In genomic region chr17:20165516-20165915, GRCh38 we compare ENCODE assay signal across 7 cellular contexts.
DNase-seq lines count a peak whose midpoint lies in the region; ATAC-seq, FAIRE-seq and TF ChIP-seq lines count a peak whose summit lies in the region.
"Not testable (repeated sequence)": the region's sequence is repeated elsewhere in the genome, so short reads cannot be mapped to it uniquely, and the experiment has no call there.

No MANE protein-coding gene starts in this region.

- not testable (repeated sequence) for H2BK120ac ChIP-seq in trophoblast cell (ENCODE audit: insufficient read depth, low read length, poor library complexity)

- RAD21 ChIA-PET in GM12878 (lab: Charles Lee; ENCODE audit: unreplicated experiment): not testable (repeated sequence)

- not testable (repeated sequence) for H3K4me3 Mint-ChIP-seq in GM23338; WTC11; astrocyte (ENCODE audit: unreplicated experiment); endodermal cell

- H3K9me3 ChIP-seq in HUES48 (ENCODE audit: control insufficient read depth, insufficient read depth, low read length); astrocyte (ENCODE audit: insufficient read depth, low read depth, low read length); GM12878 (replicated peaks; ENCODE audit: control insufficient read depth, insufficient read depth, low read length); endodermal cell (ENCODE audit: control insufficient read depth, low read length); trophoblast cell (ENCODE audit: insufficient read depth, low read depth, low read length): not testable (repeated sequence)

- intact Hi-C loops in GM12878 (cut with micrococcal nuclease; ENCODE audit: unreplicated experiment): not testable (repeated sequence)

- peaks cover 16% of the 10 kb centered on the region for H3K4me1 ChIP-seq in GM23338 (ENCODE audit: insufficient read depth)
- H3K4me1 ChIP-seq in HUES48 (ENCODE audit: control insufficient read depth, insufficient read depth, low read length); astrocyte (ENCODE audit: insufficient read depth, low read length); GM12878 (ENCODE audit: control insufficient read depth, insufficient read depth, low read length); endodermal cell (ENCODE audit: control insufficient read depth, insufficient read depth, low read length); trophoblast cell (ENCODE audit: control insufficient read depth in 1 of 2, insufficient read depth in 2 of 2, low read length in 2 of 2): not testable (repeated sequence)

- not testable (repeated sequence) for H3K27me3 Mint-ChIP-seq in GM23338 (ENCODE audit: insufficient read depth, low read depth, poor library complexity); WTC11 (ENCODE audit: low read depth); astrocyte (ENCODE audit: low read depth, unreplicated experiment); endodermal cell (ENCODE audit: insufficient read depth)

- SMC1A ChIA-PET in GM12878 (lab: Charles Lee; ENCODE audit: uncharacterized antibody, unreplicated experiment): not testable (repeated sequence)

- H3K79me2 ChIP-seq in GM23338 (replicated peaks; ENCODE audit: insufficient read depth) (peaks cover 99% of the 10 kb centered on the region), astrocyte (ENCODE audit: insufficient read depth, low read length) (peaks cover 89% of the 10 kb centered on the region), trophoblast cell (ENCODE audit: control insufficient read depth, insufficient read depth, low read length, poor library complexity) (peaks cover 14% of the 10 kb centered on the region)
- H3K79me2 ChIP-seq in GM12878 (ENCODE audit: control insufficient read depth, insufficient read depth, low read length): not testable (repeated sequence)

- not testable (repeated sequence) for H4K91ac ChIP-seq in trophoblast cell (ENCODE audit: low read depth, low read length)

- not testable (repeated sequence) for TF ChIP-seq RAD21 in GM12878 (IDR thresholded peaks at IDR 0.05; ENCODE audit: insufficient read depth, low read depth, low read length)

- not testable (repeated sequence) for FAIRE-seq in astrocyte (lab: Jason Lieb, UNC)
- peak; percentile 49 for FAIRE-seq in GM12878 (lab: Jason Lieb, UNC)

- H3K36me3 ChIP-seq in GM23338 (ENCODE audit: insufficient read depth); HUES48 (ENCODE audit: control insufficient read depth, insufficient read depth, low read length); astrocyte (ENCODE audit: insufficient read depth, low read length); GM12878 (ENCODE audit: control insufficient read depth in 2 of 2, insufficient read depth in 2 of 2, low read length in 1 of 2); endodermal cell (ENCODE audit: control insufficient read depth, insufficient read depth, low read length); trophoblast cell (ENCODE audit: control insufficient read depth in 1 of 2, insufficient read depth in 2 of 2, low read length in 2 of 2): not testable (repeated sequence)

- not testable (repeated sequence) for H2BK5ac ChIP-seq in trophoblast cell (ENCODE audit: low read depth, low read length, poor library complexity)

- H3K14ac ChIP-seq in trophoblast cell (ENCODE audit: low read length): not testable (repeated sequence)

- in situ Hi-C loops in GM12878 (cut with MboI): not testable (repeated sequence)

- peaks cover 21% of the 10 kb centered on the region for H3K4me1 Mint-ChIP-seq in GM23338
- peaks cover 20% of the 10 kb centered on the region for H3K4me1 Mint-ChIP-seq in WTC11
- peaks cover 17% of the 10 kb centered on the region for H3K4me1 Mint-ChIP-seq in astrocyte (ENCODE audit: low read depth, unreplicated experiment)
- peaks cover 12% of the 10 kb centered on the region for H3K4me1 Mint-ChIP-seq in endodermal cell

- H3K27ac ChIP-seq in GM23338 (ENCODE audit: low read depth); astrocyte (ENCODE audit: low read depth, low read length); GM12878 (ENCODE audit: control insufficient read depth, insufficient read depth); endodermal cell (ENCODE audit: low read depth, low read length); trophoblast cell (ENCODE audit: low read depth, low read length): not testable (repeated sequence)
- H3K27ac ChIP-seq in HUES48 (ENCODE audit: low read depth, low read length): peak overlapping the region; percentile 20

- not testable (repeated sequence) for H3K9ac ChIP-seq in HUES48 (ENCODE audit: low read depth, low read length); astrocyte (ENCODE audit: low read length); GM12878 (ENCODE audit: control insufficient read depth, insufficient read depth, low read length); endodermal cell (ENCODE audit: extremely low read depth, low read length, poor library complexity, severe bottlenecking); trophoblast cell (ENCODE audit: low read length)

- DNase-seq in GM23338 (ENCODE audit: low spot score); WTC11 (ENCODE audit: low spot score); GM12878 (ENCODE audit: low read depth, low spot score); endodermal cell; trophoblast cell: not testable (repeated sequence)
- peak; percentile 47 for DNase-seq in astrocyte (ENCODE audit: low read depth)

- 44% methylated on average over 4 of the region's 4 CpGs for WGBS in GM12878 (ENCODE audit: insufficient coverage, insufficient replicate concordance, low lambda C conversion rate, missing lambda C conversion rate)
- 72 to 82% methylated on average over 4 of the region's 4 CpGs for WGBS in endodermal cell (ENCODE audit: insufficient coverage in 1 of 2, insufficient read length in 1 of 2), 2 experiments
- WGBS in trophoblast cell (ENCODE audit: extremely low coverage, insufficient coverage, insufficient read length): no CpG with 5 or more reads among the region's 4 CpGs

- ATAC-seq in GM23338, WTC11, GM12878: not testable (repeated sequence)

- BruUV-seq in GM12878 (replicated peaks; lab: Mats Ljungman, UMichigan): not testable (repeated sequence)

- H2AK5ac ChIP-seq in trophoblast cell (ENCODE audit: low read length): not testable (repeated sequence)

- H3K27me3 ChIP-seq in GM23338 (ENCODE audit: insufficient read depth); HUES48 (ENCODE audit: control insufficient read depth, insufficient read depth, low read length); astrocyte (ENCODE audit: insufficient read depth, low read length); GM12878 (replicated peaks in 1 of 2; ENCODE audit: control insufficient read depth in 2 of 2, insufficient read depth in 2 of 2, low read length in 1 of 2); endodermal cell (ENCODE audit: control insufficient read depth, insufficient read depth, low read length, poor library complexity, severe bottlenecking); trophoblast cell (ENCODE audit: insufficient read depth, low read length): not testable (repeated sequence)

- H3K18ac ChIP-seq in trophoblast cell (ENCODE audit: low read length): not testable (repeated sequence)

- not testable (repeated sequence) for H3K9me2 ChIP-seq in GM23338 (ENCODE audit: insufficient read depth)

- TF ChIP-seq CTCF in GM23338 (conservative IDR thresholded peaks at IDR 0.05; ENCODE audit: low read depth in 2 of 2); WTC11 (IDR thresholded peaks at IDR 0.05); astrocyte (IDR thresholded peaks at IDR 0.05; ENCODE audit: insufficient read depth, low read depth, low read length); GM12878 (IDR thresholded peaks at IDR 0.05 in 2 of 3, conservative IDR thresholded peaks at IDR 0.05 in 1 of 3; ENCODE audit: control insufficient read depth in 2 of 3, extremely low read depth in 1 of 3, insufficient read depth in 1 of 3, low read depth in 3 of 3, low read length in 3 of 3); endodermal cell (conservative IDR thresholded peaks at IDR 0.05): not testable (repeated sequence)

- TF ChIP-seq POLR2A in GM12878 (IDR thresholded peaks at IDR 0.05; ENCODE audit: low read depth, low read length): not testable (repeated sequence)

- H3F3A ChIP-seq in GM23338 (replicated peaks; ENCODE audit: low read depth): not testable (repeated sequence)

- H3K79me1 ChIP-seq in trophoblast cell (ENCODE audit: low read length): not testable (repeated sequence)

- peak overlapping the region; percentile 19 for H3K4ac ChIP-seq in trophoblast cell (ENCODE audit: low read depth, low read length)

- H3K4me3 ChIP-seq in GM23338; HUES48 (ENCODE audit: low read depth, low read length); astrocyte (ENCODE audit: insufficient read depth, low read depth, low read length); GM12878; trophoblast cell (ENCODE audit: low read depth, low read length): not testable (repeated sequence)
- H3K4me3 ChIP-seq in endodermal cell (ENCODE audit: low read length): peak overlapping the region; percentile 27

- not testable (repeated sequence) for H2BK12ac ChIP-seq in trophoblast cell (ENCODE audit: low read length)

- POLR2A ChIA-PET in WTC11 (lab: Charles Lee): interaction anchor here (1.1 kb wide), 1 partner anchor 9 kb away, joined by 5 read pairs; no protein-coding TSS in a partner anchor
- POLR2A ChIA-PET in GM12878 (lab: Charles Lee): not testable (repeated sequence)

- not testable (repeated sequence) for H2AFZ ChIP-seq in GM23338; astrocyte (ENCODE audit: low read depth, low read length); GM12878 (ENCODE audit: control insufficient read depth, low read depth, low read length); trophoblast cell (ENCODE audit: insufficient read depth, low read length, poor library complexity)

- H3K36me3 Mint-ChIP-seq in GM23338 (ENCODE audit: low read depth): peaks cover 13% of the 10 kb centered on the region; the same call in 2 of the 3 replicates
- not testable (repeated sequence) for H3K36me3 Mint-ChIP-seq in WTC11; astrocyte (ENCODE audit: low read depth, unreplicated experiment); endodermal cell (ENCODE audit: low read depth)

- peaks cover 20% of the 10 kb centered on the region for H4K20me1 ChIP-seq in GM23338 (replicated peaks; ENCODE audit: insufficient read depth)
- peaks cover 22% of the 10 kb centered on the region for H4K20me1 ChIP-seq in astrocyte (ENCODE audit: insufficient read depth, low read length)
- not testable (repeated sequence) for H4K20me1 ChIP-seq in GM12878 (ENCODE audit: control insufficient read depth, insufficient read depth)

- H4K12ac ChIP-seq in trophoblast cell (ENCODE audit: low read depth, low read length): not testable (repeated sequence)

- not testable (repeated sequence) for H3K23ac ChIP-seq in trophoblast cell (ENCODE audit: low read length)

- H4K8ac ChIP-seq in trophoblast cell (ENCODE audit: low read depth, low read length): not testable (repeated sequence)

- not testable (repeated sequence) for TF ChIP-seq EP300 in GM12878 (IDR thresholded peaks at IDR 0.05; ENCODE audit: borderline replicate concordance in 1 of 2, control insufficient read depth in 1 of 2, low read depth in 2 of 2, low read length in 2 of 2)

- CTCF ChIA-PET in WTC11 (lab: Charles Lee): interaction anchor here (0.6 kb wide), 1 partner anchor 15 kb away, joined by 3 read pairs; no protein-coding TSS in a partner anchor
- CTCF ChIA-PET in GM12878 (lab: Yijun Ruan, JAX): not testable (repeated sequence)

- H3K4me2 ChIP-seq in GM23338 (0 out of 2 replicates have a peak overlapping the region, but pooled peaks have one; percentile 5), astrocyte (ENCODE audit: low read length) (peak overlapping the region; percentile 32)
- not testable (repeated sequence) for H3K4me2 ChIP-seq in GM12878 (ENCODE audit: control insufficient read depth, insufficient read depth); trophoblast cell (ENCODE audit: low read length)

- H3K27ac Mint-ChIP-seq in GM23338; astrocyte (ENCODE audit: unreplicated experiment): not testable (repeated sequence)
- H3K27ac Mint-ChIP-seq in WTC11 (peak overlapping the region; percentile 39; the same call in 1 of the 2 replicates), endodermal cell (peak overlapping the region; percentile 69)

- not testable (repeated sequence) for H3K9me3 Mint-ChIP-seq in GM23338; WTC11; astrocyte (ENCODE audit: unreplicated experiment); endodermal cell
